In the genomic region with DNA sequence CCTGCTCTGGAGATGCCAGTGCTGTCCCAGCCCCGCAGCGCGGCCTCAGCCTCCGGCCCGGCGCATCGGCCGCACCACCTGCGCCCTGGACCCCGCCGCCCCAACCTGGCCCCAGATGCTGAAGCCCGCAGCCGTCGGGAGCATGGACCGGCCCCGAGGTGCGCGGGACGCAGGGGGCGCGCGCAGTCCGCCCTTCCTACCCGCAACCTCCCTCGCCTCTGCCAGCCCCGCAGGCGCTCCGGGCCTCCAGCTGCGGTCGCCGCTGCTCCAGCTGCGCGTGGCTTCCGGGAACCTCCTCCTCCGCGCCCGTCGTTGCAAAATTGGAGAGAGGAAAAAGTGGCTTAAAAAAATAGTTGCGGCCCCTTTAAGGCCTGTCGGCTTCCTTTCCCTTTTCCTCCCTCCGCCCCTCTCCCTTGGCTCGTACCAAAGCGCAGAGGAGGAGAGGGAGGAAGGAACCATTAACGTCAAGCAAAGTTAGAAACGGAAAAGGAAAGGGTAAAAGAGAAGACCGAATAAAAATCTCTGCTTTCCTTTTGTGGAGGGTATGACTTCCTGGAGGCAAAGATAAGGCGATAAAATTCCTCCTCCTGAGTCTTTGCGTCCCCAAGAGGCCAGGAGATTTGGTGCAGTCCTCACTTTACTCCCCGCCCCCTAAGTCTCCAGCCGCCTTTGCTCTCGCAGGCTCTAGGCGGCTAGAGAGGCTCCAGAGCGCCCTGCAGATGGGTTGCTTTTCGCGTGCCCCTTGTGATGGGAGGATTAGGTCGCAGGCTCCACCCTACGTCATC, we compare ENCODE assay signal across 8 cellular contexts. TPM values are rescaled to one million over a fixed set of nuclear protein-coding genes. Genes with fewer than 3 reads are reported as not detected.
DNase-seq lines count a peak whose midpoint lies in the region; ATAC-seq, FAIRE-seq and TF ChIP-seq lines count a peak whose summit lies in the region.

Gene CDIPT, minus strand, starts transcription at position 343 of the 785 bp plus-strand sequence. CDS start 369 bp downstream, outside the sequence.

- TF ChIP-seq CTCF in DND-41 (IDR thresholded peaks at IDR 0.05; ENCODE audit: borderline replicate concordance, extremely low read depth, low read length, poor library complexity, severe bottlenecking) (peak; percentile 97), esophagus muscularis mucosa (IDR thresholded peaks at IDR 0.05) (peak; percentile 52 to 84 (median 63))

- peak within 1 kb of the TSS; percentile 94 for H3K4me2 ChIP-seq in DND-41 (ENCODE audit: insufficient read depth, low read length)
- peak within 1 kb of the TSS; percentile 71 for H3K4me2 ChIP-seq in Karpas-422 (ENCODE audit: low read depth, low read length, poor library complexity, severe bottlenecking)

- peak; percentile 2 for TF ChIP-seq POLR2A in esophagus muscularis mucosa (IDR thresholded peaks at IDR 0.05; ENCODE audit: low read depth)

- peak within 1 kb of the TSS; percentile 94 for H3K27ac Mint-ChIP-seq in activated T-cell treated with anti-CD3 and anti-CD28 coated beads, Interleukin-2, amount 50 U/mL, for 72 hours

- H3K27me3 ChIP-seq in DND-41 (ENCODE audit: insufficient read depth, low read length, poor library complexity) (no peaks in the 10 kb centered on the region), Karpas-422 (ENCODE audit: low read length) (no peaks in the 10 kb centered on the region), esophagus muscularis mucosa (no peaks in the 10 kb centered on the region), muscle layer of duodenum (ENCODE audit: low read depth, low read length) (no peaks in the 10 kb centered on the region)

- H3K9me3 ChIP-seq in DND-41 (ENCODE audit: insufficient read depth, low read length, severe bottlenecking) (no peaks in the 10 kb centered on the region), Karpas-422 (ENCODE audit: low read length) (no peaks in the 10 kb centered on the region), esophagus muscularis mucosa (no peaks in the 10 kb centered on the region), muscle layer of duodenum (ENCODE audit: control insufficient read depth in 1 of 2, low read length in 2 of 2) (no peaks in the 10 kb centered on the region)

- peaks cover 7 to 10% of the 10 kb centered on the region in 2 donors for H3K36me3 Mint-ChIP-seq in activated T-cell treated with anti-CD3 and anti-CD28 coated beads, Interleukin-2, amount 50 U/mL, for 72 hours (ENCODE audit: insufficient read depth in 2 of 2)

- no peaks in the 10 kb centered on the region for H3K9me2 ChIP-seq in Karpas-422 (replicated peaks; ENCODE audit: insufficient read depth, low read length)

- peak within 1 kb of the TSS; percentile 90 for H3K4me3 Mint-ChIP-seq in activated T-cell treated with anti-CD3 and anti-CD28 coated beads, Interleukin-2, amount 50 U/mL, for 72 hours

- ATAC-seq in DND-41 (ENCODE audit: insufficient read depth, low read depth), result peak; percentile 98
- peak; percentile 90 for ATAC-seq in GM21737 (IDR thresholded peaks at IDR 0.05; ENCODE audit: unreplicated experiment)
- peak; percentile 99 for ATAC-seq in activated T-cell treated with anti-CD3 and anti-CD28 coated beads, Interleukin-2, amount 50 U/mL, for 72 hours (replicated peaks in 1 of 2)

- WGBS in esophagus muscularis mucosa, result under 1% methylated on average over 34 of the region's 57 CpGs

- DNase-seq in DND-41 (peak; percentile 96), Karpas-422 (peak; percentile 99), RCC 7860 (ENCODE audit: low spot score) (peak; percentile 86), esophagus muscularis mucosa (ENCODE audit: extremely low spot score) (peak; percentile 97)
- DNase-seq in activated T-cell treated with anti-CD3 and anti-CD28 coated beads, Interleukin-2, amount 50 U/mL, for 72 hours, result peak; percentile 92 to 95
- peak; percentile 87 to 88 for DNase-seq in stimulated activated CD8-positive, alpha-beta memory T cell treated with anti-CD3 and anti-CD28 coated beads, Interleukin-7, amount 100 ng/mL, for 4 hours (ENCODE audit: low read depth in 2 of 2)

- intact Hi-C loops in esophagus muscularis mucosa (cut with DNase I), result loop anchor here (10.0 kb wide), 1 partner anchor 142 kb away; no protein-coding TSS in a partner anchor

- no peaks in the 10 kb centered on the region for H3K9me3 Mint-ChIP-seq in activated T-cell treated with anti-CD3 and anti-CD28 coated beads, Interleukin-2, amount 50 U/mL, for 72 hours

- H3K27ac ChIP-seq in DND-41 (ENCODE audit: low read length) (peak within 1 kb of the TSS; percentile 89), Karpas-422 (ENCODE audit: low read length) (0 out of 2 replicates have a peak within 1 kb of the TSS, but pooled peaks have one; percentile 38), esophagus muscularis mucosa (replicated peaks in 1 of 4) (peak within 1 kb of the TSS; percentile 85 to 94 (median 86)), muscle layer of duodenum (ENCODE audit: low read length) (peak within 1 kb of the TSS; percentile 97)

- H3K4me1 Mint-ChIP-seq in activated T-cell treated with anti-CD3 and anti-CD28 coated beads, Interleukin-2, amount 50 U/mL, for 72 hours (ENCODE audit: low read depth), result peaks cover 30% of the 10 kb centered on the region

- peaks cover 35% of the 10 kb centered on the region for H3K4me1 ChIP-seq in DND-41 (ENCODE audit: insufficient read depth, low read length)
- H3K4me1 ChIP-seq in Karpas-422 (ENCODE audit: low read length), result peaks cover 12% of the 10 kb centered on the region
- H3K4me1 ChIP-seq in esophagus muscularis mucosa, result peaks cover 17 to 29% (median 26%) of the 10 kb centered on the region in 4 donors
- H3K4me1 ChIP-seq in muscle layer of duodenum (ENCODE audit: control insufficient read depth in 1 of 2, insufficient read depth in 2 of 2, low read length in 2 of 2), result peaks cover 5 to 23% of the 10 kb centered on the region in 2 donors

- no peak for TF ChIP-seq EP300 in esophagus muscularis mucosa (IDR thresholded peaks at IDR 0.05)

- H3K9ac ChIP-seq in DND-41 (ENCODE audit: low read depth, low read length) (peak within 1 kb of the TSS; percentile 79), Karpas-422 (ENCODE audit: low read length) (peak within 1 kb of the TSS; percentile 80)

- H3K27me3 Mint-ChIP-seq in activated T-cell treated with anti-CD3 and anti-CD28 coated beads, Interleukin-2, amount 50 U/mL, for 72 hours (ENCODE audit: low read depth), result no peaks in the 10 kb centered on the region

- FAIRE-seq in RCC 7860 (lab: Jason Lieb, UNC), result peak; percentile 78

- H3K4me3 ChIP-seq in DND-41 (ENCODE audit: low read depth in 1 of 2, low read length in 2 of 2) (peak within 1 kb of the TSS; percentile 78 to 84), Karpas-422 (ENCODE audit: low read length) (peak within 1 kb of the TSS; percentile 85), esophagus muscularis mucosa (peak within 1 kb of the TSS; percentile 67 to 99 (median 78)), muscle layer of duodenum (ENCODE audit: low read depth in 1 of 2, low read length in 2 of 2) (peak within 1 kb of the TSS; percentile 89 to 97)

- H4K20me1 ChIP-seq in DND-41 (ENCODE audit: insufficient read depth, low read length) (no peaks in the 10 kb centered on the region), Karpas-422 (ENCODE audit: insufficient read depth, low read depth, low read length) (no peaks in the 10 kb centered on the region)

- H3K79me2 ChIP-seq in DND-41 (ENCODE audit: insufficient read depth, low read length), result peaks cover 24% of the 10 kb centered on the region
- peaks cover 9% of the 10 kb centered on the region for H3K79me2 ChIP-seq in Karpas-422 (ENCODE audit: low read length)

- H2AFZ ChIP-seq in DND-41 (ENCODE audit: low read depth, low read length), result peak within 1 kb of the TSS; percentile 65
- H2AFZ ChIP-seq in Karpas-422 (ENCODE audit: low read length), result peak within 1 kb of the TSS; percentile 77

- H3K36me3 ChIP-seq in DND-41 (ENCODE audit: insufficient read depth, low read length), result peaks cover 28% of the 10 kb centered on the region
- no peaks in the 10 kb centered on the region for H3K36me3 ChIP-seq in Karpas-422 (ENCODE audit: insufficient read depth, low read length)
- peaks cover 19 to 33% (median 31%) of the 10 kb centered on the region in 4 donors for H3K36me3 ChIP-seq in esophagus muscularis mucosa
- H3K36me3 ChIP-seq in muscle layer of duodenum (ENCODE audit: control insufficient read depth in 1 of 2, insufficient read depth in 2 of 2, low read length in 2 of 2), result peaks cover 16 to 32% of the 10 kb centered on the region in 2 donors

RNA-seq across cellular contexts. Expression of gene CDIPT, which starts in this region (rescaled TPM):
- 48.1 and 57.4 TPM in 2 replicates for total RNA-seq in Karpas-422 (2014; rRNA removed; shearing (Covaris generic); ENCODE audit: low replicate concordance)
- total RNA-seq in activated T-cell treated with anti-CD3 and anti-CD28 coated beads, Interleukin-2, amount 50 U/mL, for 72 hours, result 10 to 100 TPM; 48.7 to 56.0 TPM
- 100 to 1,000 TPM; 105 to 178 (median 141) TPM for total RNA-seq in esophagus muscularis mucosa

Comparison
In these comparisons a context has a peak if more than half of its experiments do, and no peak if none do; other contexts are left out.
1. Peak in every context shown above with its lines: DNase-seq, ATAC-seq, H3K4me3 ChIP-seq and H3K27ac ChIP-seq.
2. H3K27ac ChIP-seq: peak in every context shown above with its lines; median percentile 97 in muscle layer of duodenum; 89 in DND-41; 86 in esophagus muscularis mucosa; 38 in Karpas-422.